14 cellular contexts compared by ENCODE assay signal in the genomic region with DNA sequence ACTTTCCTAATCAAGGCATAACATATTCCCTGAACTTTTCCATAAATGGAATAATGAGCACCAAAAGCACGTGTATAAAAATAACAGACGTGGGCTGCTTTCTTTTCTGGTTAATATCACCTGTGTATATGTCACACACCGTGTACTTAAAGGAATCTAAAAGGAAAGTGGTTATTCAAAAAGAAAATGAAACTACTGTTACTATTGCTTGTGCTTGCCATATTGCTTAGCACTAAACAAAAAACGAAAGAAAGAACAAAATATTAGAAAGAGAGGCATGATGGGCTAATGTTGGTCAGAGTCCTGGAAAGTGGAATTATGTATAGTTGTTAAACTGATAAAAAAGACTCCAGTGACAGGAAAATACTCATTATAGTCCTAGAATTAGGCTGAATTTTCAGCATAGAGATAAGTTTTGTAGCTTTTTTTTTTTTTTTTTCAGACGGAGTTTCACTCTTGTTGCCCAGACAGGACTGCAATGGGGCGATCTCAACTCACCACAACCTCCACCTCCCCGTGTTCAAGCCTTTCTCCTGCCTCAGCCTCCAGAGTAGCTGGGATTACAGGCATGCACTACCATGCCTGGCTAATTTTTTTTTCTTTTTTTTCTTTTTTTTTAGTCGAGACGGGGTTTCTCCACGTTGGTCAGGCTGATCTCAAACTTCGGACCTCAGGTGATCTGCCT.
DNase-seq lines count a peak whose midpoint lies in the region; ATAC-seq and TF ChIP-seq lines count a peak whose summit lies in the region.
"Had no signal": no experiment of that assay in that cellular context is flagged by ENCODE, and none has a peak within 500 bp of the region (broad histone marks: within the 10 kb centered on the region; RNA-seq: fewer than 3 reads in every experiment).

No MANE protein-coding gene starts in this region.

- H3K79me2 ChIP-seq in OCI-LY3 (ENCODE audit: low read length), result no peaks in the 10 kb centered on the region
- H3K79me2 ChIP-seq: parathyroid adenoma had no signal

- TF ChIP-seq CTCF in GM13976 (IDR thresholded peaks at IDR 0.05; ENCODE audit: borderline replicate concordance, control extremely low read depth, extremely low read depth, insufficient read depth, missing control alignments) (no peak), OCI-LY3 (IDR thresholded peaks at IDR 0.05; ENCODE audit: low read depth, low read length) (no peak), upper lobe of right lung (IDR thresholded peaks at IDR 0.05) (no peak)

- peak overlapping the region; percentile 89 for H2AFZ ChIP-seq in OCI-LY3 (ENCODE audit: low read depth, low read length)
- H2AFZ ChIP-seq: parathyroid adenoma had no signal

- H3K4me1 ChIP-seq in OCI-LY3 (ENCODE audit: low read length) (peaks cover 17% of the 10 kb centered on the region), upper lobe of right lung (no peaks in the 10 kb centered on the region)
- H3K4me1 ChIP-seq: parathyroid adenoma had no signal

- ATAC-seq in GM19468 (IDR thresholded peaks at IDR 0.05; ENCODE audit: extremely low read depth, unreplicated experiment), result peak; percentile 70
- peak; percentile 86 for ATAC-seq in HG03064 (IDR thresholded peaks at IDR 0.05; ENCODE audit: low read depth, unreplicated experiment)
- no peak for ATAC-seq in GM19397 (IDR thresholded peaks at IDR 0.05; ENCODE audit: unreplicated experiment)
- ATAC-seq in upper lobe of right lung, result no peak
- ATAC-seq: activated CD4-positive, CD25-positive, alpha-beta regulatory T cell treated with anti-CD3 and anti-CD28 coated beads, Interleukin-2, amount 50 U/mL, for 24 hours had no signal

- no peaks in the 10 kb centered on the region for H4K20me1 ChIP-seq in OCI-LY3 (ENCODE audit: insufficient read depth, low read length)

- H3K9ac ChIP-seq in OCI-LY3 (ENCODE audit: low read length), result peak overlapping the region; percentile 21
- H3K9ac ChIP-seq: parathyroid adenoma had no signal

- H3K9me3 ChIP-seq in OCI-LY3 (ENCODE audit: insufficient read depth, low read length) (0 out of 2 replicates have a peak, but pooled peaks cover 15% of the 10 kb centered on the region), upper lobe of right lung (no peaks in the 10 kb centered on the region)

- H3K27me3 ChIP-seq in OCI-LY3 (ENCODE audit: low read depth, low read length) (no peaks in the 10 kb centered on the region), upper lobe of right lung (no peaks in the 10 kb centered on the region)

- H3K4me3 ChIP-seq in OCI-LY3 (ENCODE audit: low read length), result peak overlapping the region; percentile 58
- no peak overlapping the region for H3K4me3 ChIP-seq in upper lobe of right lung

- in situ Hi-C loops in GM13976 (cut with MboI; ENCODE audit: low sequenced_read_pairs, unreplicated experiment), result no loop called here

- no peak overlapping the region for H3K27ac ChIP-seq in OCI-LY3 (ENCODE audit: low read length)
- H3K27ac ChIP-seq in upper lobe of right lung, result no peak overlapping the region
- H3K27ac ChIP-seq: parathyroid adenoma had no signal

- H3K4me2 ChIP-seq in OCI-LY3 (ENCODE audit: low read length), result peak overlapping the region; percentile 70

- DNase-seq in GM13976 (ENCODE audit: low spot score) (peak; percentile 24), LoVo (ENCODE audit: low spot score) (no peak), OCI-M2 (lab: John Stamatoyannopoulos, UW; ENCODE audit: unreplicated experiment) (no peak), upper lobe of right lung (no peak)
- DNase-seq: activated T-cell treated with anti-CD3 and anti-CD28 coated beads, Interleukin-2, amount 50 U/mL, for 1 hour; dermis blood vessel endothelial cell; foreskin fibroblast; NCI-H2081 had no signal

- intact Hi-C loops in upper lobe of right lung (cut with DNase I), result no loop called here

- H3K36me3 ChIP-seq in OCI-LY3 (replicated peaks; ENCODE audit: low read depth, low read length) (no peaks in the 10 kb centered on the region), upper lobe of right lung (no peaks in the 10 kb centered on the region)

Comparison
In these comparisons a context has a peak if more than half of its experiments do, and no peak if none do; other contexts are left out.
1. ATAC-seq: peak in GM19468 (single experiment) and HG03064 (single experiment); none in GM19397 (single experiment) and upper lobe of right lung (single experiment).